ENCODE assay signal across 9 cellular contexts in the genomic region with DNA sequence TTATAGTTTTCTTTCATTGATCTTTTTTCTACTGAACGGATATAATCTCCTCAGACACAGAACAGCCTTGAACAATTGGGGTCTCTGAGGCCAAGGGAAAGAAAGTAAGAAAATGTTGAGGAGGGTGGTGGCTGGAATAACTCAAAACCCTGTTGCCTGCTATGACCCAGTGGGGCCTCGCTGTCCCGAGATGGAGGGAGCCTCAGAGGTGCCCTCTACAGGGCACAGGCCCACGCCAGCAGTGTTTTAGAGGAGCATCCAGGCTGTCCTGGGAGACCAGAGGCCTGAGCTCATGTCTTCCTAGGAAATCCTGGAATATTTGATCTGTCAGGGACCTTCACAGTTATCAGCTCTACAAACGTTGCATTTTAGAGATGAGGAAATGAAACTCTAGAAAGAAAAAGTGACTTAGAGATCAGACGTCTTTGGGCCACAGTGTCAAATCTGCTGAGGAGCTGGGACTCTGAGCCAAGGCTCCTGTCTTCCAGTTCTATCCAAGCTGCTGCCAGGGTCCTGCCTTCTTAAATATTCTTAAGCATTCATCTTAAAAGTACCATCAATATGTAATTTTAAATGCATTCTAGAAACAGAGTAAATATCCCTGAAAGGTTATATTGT. TPM values are rescaled to one million over a fixed set of nuclear protein-coding genes. Genes with fewer than 3 reads are reported as not detected.
A peak's percentile ranks its signal among the peaks of the same experiment; 100 is the strongest.
DNase-seq lines count a peak whose midpoint lies in the region; ATAC-seq and TF ChIP-seq lines count a peak whose summit lies in the region.
"Had no signal": no experiment of that assay in that cellular context is flagged by ENCODE, and none has a peak within 500 bp of the region (broad histone marks: within the 10 kb centered on the region; RNA-seq: fewer than 3 reads in every experiment).

No MANE protein-coding gene starts in this region.

- peaks cover 0 to 37% (median 11%) of the 10 kb centered on the region in 4 donors for H3K36me3 ChIP-seq in esophagus muscularis mucosa

- H3K9me3 ChIP-seq in esophagus muscularis mucosa = no peaks in the 10 kb centered on the region

- peak; percentile 6 for DNase-seq in NCI-H1436 (lab: John Stamatoyannopoulos, UW)
- no peak for DNase-seq in NCI-H1436 treated with DMSO at 0.1 percent for 48 hours (lab: John Stamatoyannopoulos, UW)
- DNase-seq in activated CD4-positive, alpha-beta T cell treated with anti-CD3 and anti-CD28 coated beads for 48 hours = peak; percentile 53
- no peak for DNase-seq in esophagus muscularis mucosa (ENCODE audit: extremely low spot score)
- DNase-seq in nephron progenitor cell = peak; percentile 42
- no peak for DNase-seq in inferior parietal cortex (ENCODE audit: extremely low spot score)

- H3K4me1 Mint-ChIP-seq in IgD-negative memory B cell = peaks cover 37 to 47% (median 39%) of the 10 kb centered on the region in 3 donors
- peaks cover 34% of the 10 kb centered on the region for H3K4me1 Mint-ChIP-seq in nephron progenitor cell
- H3K4me1 Mint-ChIP-seq: CD8-positive, alpha-beta memory T cell had no signal

- H3K27ac Mint-ChIP-seq in IgD-negative memory B cell (peak overlapping the region; percentile 89 to 94 (median 92)), nephron progenitor cell (no peak overlapping the region)

- peak overlapping the region in 2 of 4 donors; percentile 38 to 65 for H3K4me3 Mint-ChIP-seq in IgD-negative memory B cell
- no peak overlapping the region for H3K4me3 Mint-ChIP-seq in nephron progenitor cell
- H3K4me3 Mint-ChIP-seq: CD8-positive, alpha-beta memory T cell had no signal

- intact Hi-C loops in esophagus muscularis mucosa (cut with DNase I) = loop anchor here (5.0 kb wide), 1 partner anchor 89 kb away; no protein-coding TSS in a partner anchor

- H3K27me3 ChIP-seq in esophagus muscularis mucosa = no peaks in the 10 kb centered on the region

- no peak for TF ChIP-seq POLR2A in esophagus muscularis mucosa (IDR thresholded peaks at IDR 0.05; ENCODE audit: low read depth)

- TF ChIP-seq CTCF in esophagus muscularis mucosa (IDR thresholded peaks at IDR 0.05) = peak; percentile 32 to 62 (median 46)
- TF ChIP-seq CTCF in nephron progenitor cell (IDR thresholded peaks at IDR 0.05) = peak; percentile 49

- no peak overlapping the region for H3K27ac ChIP-seq in esophagus muscularis mucosa (replicated peaks in 1 of 4)

- H3K9me3 Mint-ChIP-seq in IgD-negative memory B cell (no peaks in the 10 kb centered on the region), nephron progenitor cell (no peaks in the 10 kb centered on the region)
- H3K9me3 Mint-ChIP-seq: CD8-positive, alpha-beta memory T cell had no signal

- TF ChIP-seq EP300 in esophagus muscularis mucosa (IDR thresholded peaks at IDR 0.05) = no peak

- ATAC-seq in GM21529 (IDR thresholded peaks at IDR 0.05; ENCODE audit: unreplicated experiment) = peak; percentile 52

- H3K27me3 Mint-ChIP-seq in IgD-negative memory B cell = no peaks in the 10 kb centered on the region
- no peaks in the 10 kb centered on the region for H3K27me3 Mint-ChIP-seq in nephron progenitor cell (ENCODE audit: low read depth, poor library complexity)
- H3K27me3 Mint-ChIP-seq: CD8-positive, alpha-beta memory T cell had no signal

- H3K36me3 Mint-ChIP-seq in IgD-negative memory B cell = peaks cover 3% of the 10 kb centered on the region
- peaks cover 15% of the 10 kb centered on the region for H3K36me3 Mint-ChIP-seq in nephron progenitor cell (ENCODE audit: low read depth)

- 48% methylated on average over 6 of the region's 6 CpGs for whole genome bisulfite sequencing in esophagus muscularis mucosa

- H3K4me3 ChIP-seq in esophagus muscularis mucosa = no peak overlapping the region

- H3K4me1 ChIP-seq in esophagus muscularis mucosa = peaks cover 0 to 14% (median 8%) of the 10 kb centered on the region in 4 donors

RNA-seq across cellular contexts. Expression of a gene that starts 26.3 kb away (rescaled TPM):
- 16.0 TPM for polyA plus RNA-seq in IgD-negative memory B cell
- 1 to 10 TPM; 2.5 to 3.5 (median 3.3) TPM for total RNA-seq in esophagus muscularis mucosa

RNA-seq across cellular contexts. Expression of a gene that starts 31.7 kb away (rescaled TPM):
- polyA plus RNA-seq in IgD-negative memory B cell = 0.95 TPM
- 1 to 10 TPM; 3.8 to 5.3 (median 4.1) TPM for total RNA-seq in esophagus muscularis mucosa

Comparison
In these comparisons a context has a peak if more than half of its experiments do, and no peak if none do; other contexts are left out.
1. DNase-seq: peak in NCI-H1436 (single experiment), activated CD4-positive, alpha-beta T cell treated with anti-CD3 and anti-CD28 coated beads for 48 hours (single experiment) and nephron progenitor cell (single experiment); none in NCI-H1436 treated with DMSO at 0.1 percent for 48 hours (single experiment), esophagus muscularis mucosa (single experiment) and inferior parietal cortex (single experiment).